23 cellular contexts compared by ENCODE assay signal in the genomic region with DNA sequence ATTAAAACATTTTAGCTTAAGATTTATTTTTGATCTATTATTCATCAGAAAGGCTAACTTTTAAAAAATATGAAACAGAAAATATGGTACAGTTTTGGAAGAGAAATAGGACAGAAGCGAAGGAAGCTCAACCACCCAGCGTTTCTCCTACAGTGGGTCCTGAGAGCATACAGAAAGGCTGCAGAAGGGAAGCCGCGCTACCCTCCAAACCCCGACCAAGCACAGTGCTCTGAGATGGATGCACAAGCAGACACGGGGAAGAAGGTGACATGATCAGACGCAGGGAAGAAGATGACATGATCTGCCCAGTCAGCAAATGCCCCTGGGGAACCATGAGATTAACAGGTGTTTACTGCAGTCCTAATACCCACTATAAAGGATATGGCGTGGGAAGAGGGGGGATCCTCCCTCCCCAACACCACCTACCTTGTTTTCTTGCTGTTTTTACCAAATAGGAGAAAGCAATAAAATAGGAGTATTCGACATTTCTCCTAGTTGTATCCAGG. TPM values are rescaled to one million over a fixed set of nuclear protein-coding genes. Genes with fewer than 3 reads are reported as not detected.
DNase-seq lines count a peak whose midpoint lies in the region; ATAC-seq, FAIRE-seq and TF ChIP-seq lines count a peak whose summit lies in the region.
"Had no signal": no experiment of that assay in that cellular context is flagged by ENCODE, and none has a peak within 500 bp of the region (broad histone marks: within the 10 kb centered on the region; RNA-seq: fewer than 3 reads in every experiment).

No MANE protein-coding gene starts in this region.

- H3K27me3 Mint-ChIP-seq in activated CD4-positive, alpha-beta T cell treated with anti-CD3 and anti-CD28 coated beads, Interleukin-2, amount 10 ng/mL, durations not matched to agents 7 days and 5 days: no peaks in the 10 kb centered on the region
- no peaks in the 10 kb centered on the region for H3K27me3 Mint-ChIP-seq in CD8-positive, alpha-beta T cell (ENCODE audit: low read depth)
- no peaks in the 10 kb centered on the region for H3K27me3 Mint-ChIP-seq in T-helper 17 cell
- no peaks in the 10 kb centered on the region for H3K27me3 Mint-ChIP-seq in naive thymus-derived CD8-positive, alpha-beta T cell

- H3K4me3 ChIP-seq in CD8-positive, alpha-beta T cell (ENCODE audit: low read depth, low read length): no peak overlapping the region
- H3K4me3 ChIP-seq in kidney (ENCODE audit: low read length in 2 of 2) (no peak overlapping the region), right atrium auricular region (no peak overlapping the region)
- H3K4me3 ChIP-seq: BLaER1 treated with 17β-estradiol and CSF1 and Interleukin-3, amounts not matched to agents 10 nM and 100 nM had no signal

- FAIRE-seq in kidney (lab: Jason Lieb, UNC): no peak
- FAIRE-seq: islet of Langerhans, TTC549 had no signal

- H3K9ac ChIP-seq in kidney (ENCODE audit: low read length in 2 of 2): no peak overlapping the region

- no peak overlapping the region for H3K27ac ChIP-seq in CD8-positive, alpha-beta T cell (ENCODE audit: low read depth, low read length)
- H3K27ac ChIP-seq in kidney (ENCODE audit: low read depth in 2 of 2, low read length in 2 of 2) (no peak overlapping the region), right atrium auricular region (no peak overlapping the region)

- no peak overlapping the region for H3K4me3 Mint-ChIP-seq in activated CD4-positive, alpha-beta T cell treated with anti-CD3 and anti-CD28 coated beads, Interleukin-2, amount 10 ng/mL, durations not matched to agents 7 days and 5 days
- H3K4me3 Mint-ChIP-seq in CD8-positive, alpha-beta T cell: no peak overlapping the region
- H3K4me3 Mint-ChIP-seq in T-helper 17 cell: no peak overlapping the region
- H3K4me3 Mint-ChIP-seq in naive thymus-derived CD8-positive, alpha-beta T cell: peak overlapping the region in 1 of 10 donors; percentile 34

- CTCF ChIA-PET in activated CD4-positive, alpha-beta T cell treated with anti-CD3 and anti-CD28 coated beads, Interleukin-2, amount 10 ng/mL, durations not matched to agents 7 days and 5 days (lab: Charles Lee): interaction anchor here (1.3 kb wide), 1 partner anchor 9 kb away, joined by 3 read pairs; no protein-coding TSS in a partner anchor
- CTCF ChIA-PET in CD8-positive, alpha-beta T cell (lab: Charles Lee): no interaction called here

- peaks cover 59% of the 10 kb centered on the region for H3K4me1 Mint-ChIP-seq in activated CD4-positive, alpha-beta T cell treated with anti-CD3 and anti-CD28 coated beads, Interleukin-2, amount 10 ng/mL, durations not matched to agents 7 days and 5 days
- H3K4me1 Mint-ChIP-seq in CD8-positive, alpha-beta T cell (ENCODE audit: low read depth): peaks cover 51% of the 10 kb centered on the region
- peaks cover 29% of the 10 kb centered on the region for H3K4me1 Mint-ChIP-seq in T-helper 17 cell
- peaks cover 21 to 48% (median 45%) of the 10 kb centered on the region in 4 donors for H3K4me1 Mint-ChIP-seq in naive thymus-derived CD8-positive, alpha-beta T cell

- intact Hi-C loops in CD8-positive, alpha-beta T cell (cut with DNase I, micrococcal nuclease): no loop called here
- intact Hi-C loops in kidney (cut with DNase I): no loop called here

- H3K27ac Mint-ChIP-seq in activated CD4-positive, alpha-beta T cell treated with anti-CD3 and anti-CD28 coated beads, Interleukin-2, amount 10 ng/mL, durations not matched to agents 7 days and 5 days: peak overlapping the region; percentile 16
- peak overlapping the region; percentile 63 for H3K27ac Mint-ChIP-seq in CD8-positive, alpha-beta T cell
- peak overlapping the region; percentile 91 for H3K27ac Mint-ChIP-seq in T-helper 17 cell
- H3K27ac Mint-ChIP-seq in naive thymus-derived CD8-positive, alpha-beta T cell: peak overlapping the region in 7 of 10 donors; percentile 20 to 79 (median 53)

- no peaks in the 10 kb centered on the region for H3K27me3 ChIP-seq in CD8-positive, alpha-beta T cell (ENCODE audit: insufficient read depth, low read length)
- no peaks in the 10 kb centered on the region for H3K27me3 ChIP-seq in right atrium auricular region
- H3K27me3 ChIP-seq: BLaER1 treated with 17β-estradiol and CSF1 and Interleukin-3, amounts not matched to agents 10 nM and 100 nM had no signal

- H3K9me3 ChIP-seq in CD8-positive, alpha-beta T cell (ENCODE audit: low read length): no peaks in the 10 kb centered on the region
- H3K9me3 ChIP-seq in T-helper 17 cell (ENCODE audit: control insufficient read depth, low read length, poor library complexity, severe bottlenecking): no peaks in the 10 kb centered on the region
- no peaks in the 10 kb centered on the region for H3K9me3 ChIP-seq in kidney (ENCODE audit: control insufficient read depth in 1 of 2, low read length in 2 of 2)
- H3K9me3 ChIP-seq in right atrium auricular region: no peaks in the 10 kb centered on the region
- H3K9me3 ChIP-seq: BLaER1 treated with 17β-estradiol and CSF1 and Interleukin-3, amounts not matched to agents 10 nM and 100 nM had no signal

- peaks cover 5% of the 10 kb centered on the region for H3K36me3 ChIP-seq in CD8-positive, alpha-beta T cell (ENCODE audit: insufficient read depth, low read length)
- H3K36me3 ChIP-seq in kidney (ENCODE audit: control insufficient read depth in 1 of 2, insufficient read depth in 2 of 2, low read length in 2 of 2) (peaks cover 0 to 4% of the 10 kb centered on the region in 2 donors), right atrium auricular region (no peaks in the 10 kb centered on the region)

- no peak for ATAC-seq in CD8-positive, alpha-beta T cell
- no peak for ATAC-seq in T-helper 17 cell
- ATAC-seq in naive thymus-derived CD8-positive, alpha-beta T cell: no peak
- ATAC-seq: esophagus mucosa, Right ventricle myocardium inferior had no signal

- no peak for DNase-seq in activated CD4-positive, alpha-beta T cell treated with anti-CD3 and anti-CD28 coated beads, Interleukin-2, amount 10 ng/mL, durations not matched to agents 7 days and 5 days
- DNase-seq in activated CD4-positive, alpha-beta T cell treated with anti-CD3 and anti-CD28 coated beads for 4 hours: no peak
- DNase-seq in CD8-positive, alpha-beta T cell: no peak
- DNase-seq in T-helper 17 cell (no peak), kidney (no peak), SW480 (ENCODE audit: low spot score) (no peak), right atrium auricular region (ENCODE audit: low spot score) (no peak)
- no peak for DNase-seq in naive thymus-derived CD8-positive, alpha-beta T cell
- DNase-seq: activated CD4-positive, alpha-beta T cell treated with anti-CD3 and anti-CD28 coated beads for 48 hours; effector memory CD4-positive, alpha-beta T cell; foreskin melanocyte; GOT3; hippocampal formation; NCI-H2171 treated with DMSO at 0.1 percent for 48 hours; NCI-H526; OCI-M1; posterior cingulate gyrus; stimulated activated CD8-positive, alpha-beta memory T cell treated with anti-CD3 and anti-CD28 coated beads, Interleukin-4, amount 100 ng/mL, for 48 hours had no signal

- POLR2A ChIA-PET in activated CD4-positive, alpha-beta T cell treated with anti-CD3 and anti-CD28 coated beads, Interleukin-2, amount 10 ng/mL, durations not matched to agents 7 days and 5 days (lab: Charles Lee): no interaction called here
- POLR2A ChIA-PET in CD8-positive, alpha-beta T cell (lab: Charles Lee): no interaction called here
- POLR2A ChIA-PET in naive thymus-derived CD8-positive, alpha-beta T cell (lab: Charles Lee): no interaction called here

- no peaks in the 10 kb centered on the region for H3K9me3 Mint-ChIP-seq in activated CD4-positive, alpha-beta T cell treated with anti-CD3 and anti-CD28 coated beads, Interleukin-2, amount 10 ng/mL, durations not matched to agents 7 days and 5 days
- no peaks in the 10 kb centered on the region for H3K9me3 Mint-ChIP-seq in CD8-positive, alpha-beta T cell
- H3K9me3 Mint-ChIP-seq in naive thymus-derived CD8-positive, alpha-beta T cell: no peaks in the 10 kb centered on the region

- peaks cover 19% of the 10 kb centered on the region for H3K36me3 Mint-ChIP-seq in activated CD4-positive, alpha-beta T cell treated with anti-CD3 and anti-CD28 coated beads, Interleukin-2, amount 10 ng/mL, durations not matched to agents 7 days and 5 days (ENCODE audit: low read depth)
- H3K36me3 Mint-ChIP-seq in CD8-positive, alpha-beta T cell: peaks cover 22% of the 10 kb centered on the region
- peaks cover 2% of the 10 kb centered on the region for H3K36me3 Mint-ChIP-seq in T-helper 17 cell (ENCODE audit: low read depth)
- H3K36me3 Mint-ChIP-seq in naive thymus-derived CD8-positive, alpha-beta T cell: peaks cover 0 to 39% (median 1%) of the 10 kb centered on the region in 3 donors

- H3K4me1 ChIP-seq in CD8-positive, alpha-beta T cell (ENCODE audit: insufficient read depth, low read length): peaks cover 22% of the 10 kb centered on the region
- H3K4me1 ChIP-seq in kidney (ENCODE audit: control insufficient read depth in 1 of 2, insufficient read depth in 1 of 2, low read depth in 1 of 2, low read length in 2 of 2): peaks cover 6 to 12% of the 10 kb centered on the region in 2 donors
- H3K4me1 ChIP-seq in right atrium auricular region: peaks cover 0 to 33% of the 10 kb centered on the region in 2 donors

- TF ChIP-seq CTCF in CD8-positive, alpha-beta T cell (IDR thresholded peaks at IDR 0.05): no peak
- TF ChIP-seq CTCF in kidney (IDR thresholded peaks at IDR 0.05; ENCODE audit: borderline replicate concordance, extremely low read depth, insufficient read depth): no peak
- TF ChIP-seq CTCF in right atrium auricular region (IDR thresholded peaks at IDR 0.05): no peak

RNA-seq across cellular contexts. Expression of a gene that starts 14.4 kb away (rescaled TPM):
- total RNA-seq in activated CD4-positive, alpha-beta T cell treated with anti-CD3 and anti-CD28 coated beads, Interleukin-2, amount 10 ng/mL, durations not matched to agents 7 days and 5 days: 10 to 100 TPM; 54.0 to 54.8 TPM
- total RNA-seq in CD8-positive, alpha-beta T cell: 10 to 100 TPM; 45.3 to 50.4 TPM
- total RNA-seq in T-helper 17 cell (10 to 100 TPM; 32.7 to 51.5 TPM), kidney (47.9 TPM), right atrium auricular region (10 to 100 TPM; 14.2 to 23.5 TPM)
- total RNA-seq in naive thymus-derived CD8-positive, alpha-beta T cell: 10 to 100 TPM; 34.5 to 36.6 TPM
- 10 to 100 TPM; 21.3 to 24.8 (median 24.1) TPM for polyA plus RNA-seq in naive thymus-derived CD8-positive, alpha-beta T cell
- polyA plus RNA-seq in kidney (ENCODE audit: insufficient read depth, low read depth, low replicate concordance): 14.2 TPM

Comparison
In these comparisons a context has a peak if more than half of its experiments do, and no peak if none do; other contexts are left out.
1. H3K27ac Mint-ChIP-seq: peak in every context shown above with its lines; median percentile 91 in T-helper 17 cell; 63 in CD8-positive, alpha-beta T cell; 53 in naive thymus-derived CD8-positive, alpha-beta T cell; 16 in activated CD4-positive, alpha-beta T cell treated with anti-CD3 and anti-CD28 coated beads, Interleukin-2, amount 10 ng/mL, durations not matched to agents 7 days and 5 days.